Comparison of ENCODE assay signal across 20 cellular contexts in the genomic region with DNA sequence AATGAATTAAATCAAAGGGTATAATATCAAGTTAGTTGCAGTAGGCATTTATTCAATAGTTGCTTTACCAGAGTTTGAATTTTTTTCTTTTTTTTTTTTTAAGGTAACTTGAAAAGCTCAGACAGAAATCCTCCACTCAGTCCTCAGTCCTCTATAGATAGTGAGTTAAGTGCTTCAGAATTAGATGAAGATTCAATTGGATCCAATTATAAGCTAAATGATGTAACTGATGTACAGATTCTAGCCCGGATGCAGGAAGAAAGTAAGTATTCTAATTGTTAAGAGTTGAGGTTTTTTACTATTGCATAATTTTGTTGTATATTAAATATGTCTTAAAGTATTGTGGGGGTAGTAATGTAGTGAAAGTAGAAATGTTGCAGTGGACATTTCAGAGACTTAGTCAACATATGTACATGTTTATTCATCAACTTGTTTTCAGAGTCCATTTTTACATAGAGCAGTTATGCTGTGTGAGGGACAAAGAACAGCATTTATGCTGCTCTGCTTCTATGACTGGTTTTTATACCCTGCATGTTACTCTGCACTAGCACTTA. TPM values are rescaled to one million over a fixed set of nuclear protein-coding genes. Genes with fewer than 3 reads are reported as not detected.
DNase-seq lines count a peak whose midpoint lies in the region; ATAC-seq and TF ChIP-seq lines count a peak whose summit lies in the region.
"Had no signal": no experiment of that assay in that cellular context is flagged by ENCODE, and none has a peak within 500 bp of the region (broad histone marks: within the 10 kb centered on the region; RNA-seq: fewer than 3 reads in every experiment).

No MANE protein-coding gene starts in this region.

- H3K4me3 Mint-ChIP-seq in central memory CD8-positive, alpha-beta T cell: no peak overlapping the region
- H3K4me3 Mint-ChIP-seq: CD4-positive, alpha-beta memory T cell had no signal

- no peak overlapping the region for H3K18ac ChIP-seq in mesenchymal stem cell (ENCODE audit: low read depth in 1 of 2, low read length in 2 of 2)

- H3K27me3 Mint-ChIP-seq in central memory CD8-positive, alpha-beta T cell: no peaks in the 10 kb centered on the region
- H3K27me3 Mint-ChIP-seq: CD4-positive, alpha-beta memory T cell had no signal

- H3K36me3 ChIP-seq in cardiac muscle cell (peaks cover 34% of the 10 kb centered on the region), heart right ventricle (peaks cover 0 to 73% (median 14%) of the 10 kb centered on the region in 9 donors), SK-N-MC (ENCODE audit: insufficient read depth, low read length) (peaks cover 36% of the 10 kb centered on the region), neutrophil (peaks cover 27% of the 10 kb centered on the region), mesenchymal stem cell (ENCODE audit: control insufficient read depth in 1 of 2, insufficient read depth in 2 of 2, low read depth in 1 of 2, low read length in 2 of 2) (peaks cover 4 to 55% of the 10 kb centered on the region in 2 experiments)

- H3K4me1 Mint-ChIP-seq in central memory CD8-positive, alpha-beta T cell: peaks cover 23% of the 10 kb centered on the region

- H3K9ac ChIP-seq in SK-N-MC (ENCODE audit: insufficient read length) (peak overlapping the region; percentile 21), mesenchymal stem cell (ENCODE audit: low read length) (no peak overlapping the region)
- H3K9ac ChIP-seq: GM23248 had no signal

- H3K4ac ChIP-seq in mesenchymal stem cell (ENCODE audit: low read depth in 1 of 2, low read length in 2 of 2): no peak overlapping the region

- H2BK12ac ChIP-seq in mesenchymal stem cell (ENCODE audit: low read length in 2 of 2): no peak overlapping the region

- peak overlapping the region; percentile 16 for H3K27ac Mint-ChIP-seq in central memory CD8-positive, alpha-beta T cell (ENCODE audit: low read depth)

- no peak overlapping the region for H2BK5ac ChIP-seq in mesenchymal stem cell (ENCODE audit: low read depth, low read length, poor library complexity, severe bottlenecking)

- no peak overlapping the region for H2BK120ac ChIP-seq in mesenchymal stem cell (ENCODE audit: low read depth, low read length)

- H3K4me1 ChIP-seq in cardiac muscle cell (ENCODE audit: low read depth) (peaks cover 21% of the 10 kb centered on the region), heart right ventricle (peaks cover 0 to 38% (median 15%) of the 10 kb centered on the region in 9 donors), neutrophil (ENCODE audit: control insufficient read depth in 1 of 2, insufficient read depth in 1 of 2, low read depth in 1 of 2, low read length in 1 of 2) (peaks cover 16 to 22% of the 10 kb centered on the region in 2 experiments), mesenchymal stem cell (ENCODE audit: control insufficient read depth, insufficient read depth, low read depth, low read length) (peaks cover 2% of the 10 kb centered on the region)

- no peaks in the 10 kb centered on the region for H3K9me3 Mint-ChIP-seq in central memory CD8-positive, alpha-beta T cell
- H3K9me3 Mint-ChIP-seq: CD4-positive, alpha-beta memory T cell had no signal

- H3K36me3 Mint-ChIP-seq in central memory CD8-positive, alpha-beta T cell (ENCODE audit: insufficient read depth): peaks cover 32% of the 10 kb centered on the region

- no peak for DNase-seq in cardiac muscle cell (ENCODE audit: low read depth in 1 of 2, low spot score in 1 of 2)
- DNase-seq in heart right ventricle: no peak
- no peak for DNase-seq in SK-N-MC (ENCODE audit: low read depth, low spot score)
- no peak for DNase-seq in central memory CD8-positive, alpha-beta T cell (ENCODE audit: low spot score in 2 of 2)
- DNase-seq in hippocampal formation (lab: John Stamatoyannopoulos, UW): no peak
- no peak for DNase-seq in mesenchymal stem cell
- DNase-seq: CD4-positive, alpha-beta memory T cell; DND-41; GDM1; GM23248; KBM-7; MG63; NCI-H1105 treated with DMSO at 0.1 percent for 48 hours; NCI-H2029 treated with DMSO at 0.1 percent for 48 hours; NCI-H2227 treated with DMSO at 0.1 percent for 48 hours; NK-92 treated with Interleukin-12 subunit alpha and Interleukin-12 subunit beta, amount 100 ng/mL, for 24 hours; PC-3 had no signal

- TF ChIP-seq CTCF in cardiac muscle cell (IDR thresholded peaks at IDR 0.05; ENCODE audit: low read depth, low read length) (no peak), heart right ventricle (IDR thresholded peaks at IDR 0.05) (no peak), neutrophil (IDR thresholded peaks at IDR 0.05) (no peak)

- no peak overlapping the region for H3K4me2 ChIP-seq in mesenchymal stem cell (ENCODE audit: low read length, poor library complexity, severe bottlenecking)
- H3K4me2 ChIP-seq: A549 had no signal

- H2AFZ ChIP-seq in mesenchymal stem cell (ENCODE audit: low read depth, low read length): no peak overlapping the region
- H2AFZ ChIP-seq: GM23248 had no signal

- H4K91ac ChIP-seq in mesenchymal stem cell (ENCODE audit: low read length): no peak overlapping the region

- no peak overlapping the region for H3K14ac ChIP-seq in mesenchymal stem cell (ENCODE audit: low read length in 2 of 2)

- H3K27me3 ChIP-seq in cardiac muscle cell: no peaks in the 10 kb centered on the region
- H3K27me3 ChIP-seq in heart right ventricle: no peaks in the 10 kb centered on the region
- H3K27me3 ChIP-seq in neutrophil: no peaks in the 10 kb centered on the region
- H3K27me3 ChIP-seq in mesenchymal stem cell (ENCODE audit: control insufficient read depth in 1 of 2, insufficient read depth in 1 of 2, low read length in 2 of 2): no peaks in the 10 kb centered on the region
- H3K27me3 ChIP-seq: MG63 had no signal

- ATAC-seq in heart right ventricle (no peak), GM19328 (IDR thresholded peaks at IDR 0.05; ENCODE audit: unreplicated experiment) (no peak)
- ATAC-seq in central memory CD8-positive, alpha-beta T cell (replicated peaks; ENCODE audit: extremely low read depth, poor library complexity, severe bottlenecking): no peak
- ATAC-seq: A549, PC-3 had no signal

- WGBS in heart right ventricle, 2 donors: 69 to 75% methylated on average over 1 of the region's 1 CpG
- 82% methylated on average over 1 of the region's 1 CpG for WGBS in mesenchymal stem cell

- peaks cover 11% of the 10 kb centered on the region for H3K79me1 ChIP-seq in mesenchymal stem cell (replicated peaks; ENCODE audit: low read length, poor library complexity, severe bottlenecking)

- H4K8ac ChIP-seq in mesenchymal stem cell (ENCODE audit: low read length): no peak overlapping the region

- intact Hi-C loops in heart right ventricle (cut with DNase I): no loop called here

- H3K27ac ChIP-seq in cardiac muscle cell (peak overlapping the region; percentile 43), heart right ventricle (no peak overlapping the region), SK-N-MC (peak overlapping the region; percentile 88), neutrophil (peak overlapping the region; percentile 71), mesenchymal stem cell (ENCODE audit: low read length, poor library complexity, severe bottlenecking) (no peak overlapping the region)
- H3K27ac ChIP-seq: A549, GM23248 had no signal

- H3K4me3 ChIP-seq in cardiac muscle cell: no peak overlapping the region
- H3K4me3 ChIP-seq in heart right ventricle: no peak overlapping the region
- peak overlapping the region; percentile 25 for H3K4me3 ChIP-seq in SK-N-MC
- H3K4me3 ChIP-seq in neutrophil (ENCODE audit: low read depth in 1 of 2, low read length in 1 of 2): no peak overlapping the region
- H3K4me3 ChIP-seq in mesenchymal stem cell (ENCODE audit: insufficient read depth in 1 of 2, low read depth in 1 of 2, low read length in 2 of 2): no peak overlapping the region
- H3K4me3 ChIP-seq: A549, GM23248, MG63 had no signal

- no peak overlapping the region for H3K23ac ChIP-seq in mesenchymal stem cell (ENCODE audit: low read length in 2 of 2)

- no peak overlapping the region for H2BK15ac ChIP-seq in mesenchymal stem cell (ENCODE audit: low read depth, poor library complexity, severe bottlenecking)

- H2AK5ac ChIP-seq in mesenchymal stem cell (ENCODE audit: low read length, severe bottlenecking): no peak overlapping the region

- H3K9me3 ChIP-seq in cardiac muscle cell (ENCODE audit: low read depth) (no peaks in the 10 kb centered on the region), heart right ventricle (no peaks in the 10 kb centered on the region), SK-N-MC (ENCODE audit: low read depth, low read length) (no peaks in the 10 kb centered on the region), neutrophil (no peaks in the 10 kb centered on the region), mesenchymal stem cell (ENCODE audit: control insufficient read depth, low read length) (no peaks in the 10 kb centered on the region)
- H3K9me3 ChIP-seq: A549, MG63 had no signal

RNA-seq across cellular contexts. Expression of gene SLAIN2, which starts 38.3 kb away (rescaled TPM):
- total RNA-seq in cardiac muscle cell (22.4 and 92.5 TPM in 2 replicates), heart right ventricle (100 to 1,000 TPM; 100 to 185 (median 135) TPM)
- polyA plus RNA-seq in cardiac muscle cell (23.8 and 28.4 TPM in 2 replicates), heart right ventricle (10 to 100 TPM; 16.4 to 45.8 TPM)
- 121 TPM for polyA plus RNA-seq in mesenchymal stem cell (2013, experiment 1 of 2)
- polyA plus RNA-seq in mesenchymal stem cell (2013, experiment 2 of 2): 120 TPM

Comparison
In these comparisons a context has a peak if more than half of its experiments do, and no peak if none do; other contexts are left out.
1. H3K27ac ChIP-seq: peak in cardiac muscle cell (single experiment), SK-N-MC (single experiment) and neutrophil (single experiment); none in heart right ventricle (0 of 10) and mesenchymal stem cell (single experiment).